Comparison of ENCODE assay signal across 1 cellular context in the genomic region with DNA sequence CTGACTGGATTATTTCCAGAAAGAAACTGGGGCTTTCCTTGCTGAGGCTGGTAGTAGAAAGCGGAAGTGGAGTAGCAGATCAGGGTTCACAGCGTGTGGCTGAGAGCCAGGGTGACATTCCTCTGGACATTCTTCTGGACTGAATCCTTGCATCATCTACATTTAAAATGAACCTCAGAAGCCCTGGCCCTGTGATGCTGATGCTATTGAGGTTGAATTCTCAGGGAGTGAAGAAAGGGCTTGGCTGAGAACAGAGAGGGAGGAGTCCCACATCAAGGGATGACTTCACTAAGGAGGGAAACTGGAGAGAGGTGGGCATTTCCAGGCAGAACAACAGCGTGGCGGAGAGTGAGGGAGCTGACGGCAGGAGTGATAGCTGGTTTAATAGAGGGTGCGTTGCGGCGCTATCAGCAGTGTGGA.
TF ChIP-seq lines count a peak whose summit lies in the region.

No MANE protein-coding gene starts in this region.

TF ChIP-seq in H1, 55 proteins besides CTCF, POLR2A, EP300 and RAD21 (continued from another document):
- TF ChIP-seq CHD1 (IDR thresholded peaks at IDR 0.05; ENCODE audit: low read depth, low read length) (no peak), YY1 (IDR thresholded peaks at IDR 0.05; ENCODE audit: low read depth, low read length) (no peak), RXRA (IDR thresholded peaks at IDR 0.05; ENCODE audit: insufficient read depth, low read depth, low read length) (no peak), CEBPB (IDR thresholded peaks at IDR 0.05; ENCODE audit: low read depth, low read length) (peak; percentile 81; the same call in 1 of the 2 replicates), GABPA (IDR thresholded peaks at IDR 0.05; ENCODE audit: borderline replicate concordance, insufficient read depth, low read length) (no peak), CREB1 (IDR thresholded peaks at IDR 0.05) (no peak), PHF8 (conservative IDR thresholded peaks at IDR 0.05; ENCODE audit: low read depth, low read length) (no peak), SUZ12 (IDR thresholded peaks at IDR 0.05; ENCODE audit: low read length) (no peak), SP1 (IDR thresholded peaks at IDR 0.05; ENCODE audit: low read depth, low read length) (0 out of 2 replicates have a peak, but pooled peaks have one; percentile 53), TEAD4 (IDR thresholded peaks at IDR 0.05; ENCODE audit: low read depth, low read length) (peak; percentile 86)
- TF ChIP-seq, protein P1, sequence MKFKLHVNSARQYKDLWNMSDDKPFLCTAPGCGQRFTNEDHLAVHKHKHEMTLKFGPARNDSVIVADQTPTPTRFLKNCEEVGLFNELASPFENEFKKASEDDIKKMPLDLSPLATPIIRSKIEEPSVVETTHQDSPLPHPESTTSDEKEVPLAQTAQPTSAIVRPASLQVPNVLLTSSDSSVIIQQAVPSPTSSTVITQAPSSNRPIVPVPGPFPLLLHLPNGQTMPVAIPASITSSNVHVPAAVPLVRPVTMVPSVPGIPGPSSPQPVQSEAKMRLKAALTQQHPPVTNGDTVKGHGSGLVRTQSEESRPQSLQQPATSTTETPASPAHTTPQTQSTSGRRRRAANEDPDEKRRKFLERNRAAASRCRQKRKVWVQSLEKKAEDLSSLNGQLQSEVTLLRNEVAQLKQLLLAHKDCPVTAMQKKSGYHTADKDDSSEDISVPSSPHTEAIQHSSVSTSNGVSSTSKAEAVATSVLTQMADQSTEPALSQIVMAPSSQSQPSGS (IDR thresholded peaks at IDR 0.05; ENCODE audit: low read length): no peak
